In the genomic region with DNA sequence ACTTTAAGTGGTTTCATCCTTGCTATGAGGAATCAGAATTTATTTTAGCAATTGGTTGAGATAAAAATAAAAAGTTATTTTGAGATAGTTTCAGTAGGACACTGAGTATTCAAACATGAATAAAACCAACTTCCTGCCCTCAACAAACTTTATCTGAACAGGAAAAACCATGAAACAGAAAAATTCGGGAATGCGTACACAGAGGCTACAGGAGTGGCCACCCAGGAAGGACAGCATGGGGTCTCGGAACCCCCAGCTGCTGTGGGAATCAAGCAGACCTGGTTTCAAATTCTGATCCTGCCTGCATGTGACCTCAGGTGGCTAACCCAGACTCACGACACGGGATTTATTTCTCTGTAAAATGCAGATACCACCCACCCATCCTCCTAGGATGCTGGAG, we compare ENCODE assay signal across 21 cellular contexts. TPM values are rescaled to one million over a fixed set of nuclear protein-coding genes. Genes with fewer than 3 reads are reported as not detected.
"Had no signal": no experiment of that assay in that cellular context is flagged by ENCODE, and none has a peak within 500 bp of the region (broad histone marks: within the 10 kb centered on the region; RNA-seq: fewer than 3 reads in every experiment).

No MANE protein-coding gene starts in this region.

- FAIRE-seq: colon, endothelial cell of umbilical vein had no signal

- H3K9me3 Mint-ChIP-seq: natural killer cell treated with Interleukin-12 subunit alpha and Interleukin-12 subunit beta and Interleukin-15 and Interleukin-18, amount 100 ng/mL, for 72 hours had no signal

- H3K4me3 Mint-ChIP-seq: activated CD4-positive, alpha-beta T cell treated with anti-CD3 and anti-CD28 coated beads, Interleukin-2, amount 10 ng/mL, durations not matched to agents 7 days and 5 days; activated naive CD8-positive, alpha-beta T cell treated with anti-CD3 and anti-CD28 coated beads, Interleukin-2, amount 50 U/mL, for 24 hours; activated T-cell treated with anti-CD3 and anti-CD28 coated beads, Interleukin-2, amount 50 U/mL, for 4 hours; natural killer cell treated with Interleukin-12 subunit alpha and Interleukin-12 subunit beta and Interleukin-15 and Interleukin-18, amount 100 ng/mL, for 72 hours; stimulated activated naive CD8-positive, alpha-beta T cell treated with anti-CD3 and anti-CD28 coated beads, Interleukin-15, Interleukin-2, amounts not matched to agents 100 ng/mL and 50 ng/mL, for 24 hours had no signal

- DNase-seq: activated CD4-positive, alpha-beta T cell treated with anti-CD3 and anti-CD28 coated beads, Interleukin-2, amount 10 ng/mL, durations not matched to agents 7 days and 5 days; activated gamma-delta T cell; activated naive CD8-positive, alpha-beta T cell treated with anti-CD3 and anti-CD28 coated beads, Interleukin-2, amount 50 U/mL, for 24 hours; activated T-cell treated with anti-CD3 and anti-CD28 coated beads, Interleukin-2, amount 50 U/mL, for 4 hours; effector CD4-positive, alpha-beta T cell; foreskin keratinocyte; head of caudate nucleus; occipital lobe; sigmoid colon; stimulated activated CD4-positive, alpha-beta T cell treated with anti-CD3 and anti-CD28 coated beads, Interleukin-2, amount 100 ng/mL, for 48 hours; testis; upper lobe of right lung had no signal

- H3K27me3 ChIP-seq: ascending aorta, sigmoid colon, testis had no signal

- H3K27ac ChIP-seq: ascending aorta, cardiac muscle cell, foreskin keratinocyte, sigmoid colon, testis, upper lobe of right lung had no signal

- H3K27ac Mint-ChIP-seq: activated CD4-positive, alpha-beta T cell treated with anti-CD3 and anti-CD28 coated beads, Interleukin-2, amount 10 ng/mL, durations not matched to agents 7 days and 5 days; natural killer cell treated with Interleukin-12 subunit alpha and Interleukin-12 subunit beta and Interleukin-15 and Interleukin-18, amount 100 ng/mL, for 72 hours had no signal

- ATAC-seq: activated naive CD8-positive, alpha-beta T cell treated with anti-CD3 and anti-CD28 coated beads, Interleukin-2, amount 50 U/mL, for 24 hours; activated T-cell treated with anti-CD3 and anti-CD28 coated beads, Interleukin-2, amount 50 U/mL, for 4 hours; foreskin keratinocyte; natural killer cell treated with Interleukin-12 subunit alpha and Interleukin-12 subunit beta and Interleukin-15 and Interleukin-18, amount 100 ng/mL, for 72 hours; upper lobe of right lung had no signal

- H3K4me3 ChIP-seq: ascending aorta, cardiac muscle cell, sigmoid colon, testis, upper lobe of right lung had no signal

- H3K4me1 ChIP-seq: foreskin keratinocyte, testis had no signal

- H3K36me3 ChIP-seq: ascending aorta, cardiac muscle cell, sigmoid colon, upper lobe of right lung had no signal

- H3K27me3 Mint-ChIP-seq: activated CD4-positive, alpha-beta T cell treated with anti-CD3 and anti-CD28 coated beads, Interleukin-2, amount 10 ng/mL, durations not matched to agents 7 days and 5 days; activated naive CD8-positive, alpha-beta T cell treated with anti-CD3 and anti-CD28 coated beads, Interleukin-2, amount 50 U/mL, for 24 hours; stimulated activated naive CD8-positive, alpha-beta T cell treated with anti-CD3 and anti-CD28 coated beads, Interleukin-15, Interleukin-2, amounts not matched to agents 100 ng/mL and 50 ng/mL, for 24 hours had no signal

- H3K9me3 ChIP-seq: sigmoid colon, testis, upper lobe of right lung had no signal

RNA-seq across cellular contexts. Expression of gene GRID1, which starts 49.0 kb away (rescaled TPM):
- total RNA-seq: activated CD4-positive, alpha-beta T cell treated with anti-CD3 and anti-CD28 coated beads, Interleukin-2, amount 10 ng/mL, durations not matched to agents 7 days and 5 days; activated T-cell treated with anti-CD3 and anti-CD28 coated beads, Interleukin-2, amount 50 U/mL, for 4 hours; endothelial cell of umbilical vein; foreskin keratinocyte; lung microvascular endothelial cell; mononuclear cell; natural killer cell treated with Interleukin-12 subunit alpha and Interleukin-12 subunit beta and Interleukin-15 and Interleukin-18, amount 100 ng/mL, for 72 hours; T-helper 1 cell treated with Interleukin-12 subunit alpha and Interleukin-12 subunit beta and Interleukin-4 antibody, amounts not matched to agents 30 ng/mL and 1 ng/mL, for 36 hours had no signal
- polyA plus RNA-seq: endothelial cell of umbilical vein, foreskin keratinocyte had no signal
